Comparison of ENCODE assay signal across 8 cellular contexts in the genomic region with DNA sequence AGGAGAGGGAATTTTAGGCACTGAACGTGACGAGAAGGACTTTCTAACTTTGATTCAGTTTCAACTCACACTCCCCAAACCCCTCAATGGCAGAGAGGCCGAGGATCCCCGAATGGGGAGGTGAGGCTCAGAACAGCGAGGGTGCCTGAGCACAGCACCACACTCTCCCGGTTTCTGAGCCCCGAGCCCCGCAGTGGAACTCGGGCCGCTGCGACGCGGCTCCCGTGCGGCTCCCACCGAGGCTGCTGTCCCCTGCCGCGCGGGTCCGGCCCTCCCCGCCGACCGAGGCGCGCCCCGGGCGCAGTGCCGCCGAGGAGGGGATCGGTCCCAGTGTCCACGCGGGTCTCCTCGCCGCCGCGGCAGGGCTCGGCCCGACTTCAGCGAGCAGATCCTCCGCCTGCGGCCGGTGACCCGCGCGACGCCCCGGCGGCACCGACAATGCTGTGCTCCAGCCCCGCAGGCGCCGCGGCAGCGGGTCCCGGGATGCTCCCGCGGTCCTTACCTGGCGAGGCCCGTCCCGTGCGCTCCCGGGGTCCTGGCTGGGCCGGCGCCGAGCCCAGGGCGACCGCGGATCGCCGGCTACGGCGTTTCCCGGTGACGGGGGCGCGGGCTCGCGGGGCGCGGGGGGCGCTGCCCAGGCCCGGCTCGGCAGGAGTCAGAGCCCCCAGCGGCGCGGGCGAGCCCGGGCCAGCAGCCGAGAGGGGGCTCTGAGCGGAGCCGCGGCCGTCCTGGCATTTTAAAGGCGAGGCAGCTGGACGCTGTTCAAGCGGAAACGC. TPM values are rescaled to one million over a fixed set of nuclear protein-coding genes. Genes with fewer than 3 reads are reported as not detected.
DNase-seq lines count a peak whose midpoint lies in the region; ATAC-seq and TF ChIP-seq lines count a peak whose summit lies in the region.
"Had no signal": no experiment of that assay in that cellular context is flagged by ENCODE, and none has a peak within 500 bp of the region (broad histone marks: within the 10 kb centered on the region; RNA-seq: fewer than 3 reads in every experiment).

A gene (minus strand): TSS at position 709 of the 776 bp plus-strand sequence. CDS start 50,264 bp downstream, outside the sequence.

- no peaks in the 10 kb centered on the region; a peak in 2 of 5 replicates for H3K9me3 Mint-ChIP-seq in H9
- no peaks in the 10 kb centered on the region for H3K9me3 Mint-ChIP-seq in activated naive CD8-positive, alpha-beta T cell treated with anti-CD3 and anti-CD28 coated beads, Interleukin-2, amount 50 U/mL, for 24 hours
- peaks cover 0 to 2% (median 0%) of the 10 kb centered on the region in 6 donors for H3K9me3 Mint-ChIP-seq in immature natural killer cell
- no peaks in the 10 kb centered on the region for H3K9me3 Mint-ChIP-seq in stimulated activated effector memory CD8-positive, alpha-beta T cell treated with anti-CD3 and anti-CD28 coated beads, Interleukin-12 subunit alpha, Interleukin-12 subunit beta, amount 100 ng/mL, for 72 hours

- no peak within 1 kb of the TSS for H3K18ac ChIP-seq in H9 (ENCODE audit: insufficient read length, low read depth, low read length)

- H3K23me2 ChIP-seq in H9 (ENCODE audit: insufficient read length, low read depth, low read length, poor library complexity, severe bottlenecking), result no peaks in the 10 kb centered on the region

- H3K79me2 ChIP-seq in H9 (ENCODE audit: insufficient read depth, low read length), result no peaks in the 10 kb centered on the region
- H3K79me2 ChIP-seq in OCI-LY7 (ENCODE audit: insufficient read depth, low read depth, low read length), result no peaks in the 10 kb centered on the region

- H3K4ac ChIP-seq in H9 (ENCODE audit: low read depth, low read length), result no peak within 1 kb of the TSS

- no peak within 1 kb of the TSS for H4K91ac ChIP-seq in H9 (ENCODE audit: insufficient read length, low read depth, low read length)

- H2BK5ac ChIP-seq in H9 (ENCODE audit: insufficient read length, low read length), result no peak within 1 kb of the TSS

- H4K20me1 ChIP-seq in H9 (ENCODE audit: control insufficient read depth, insufficient read depth, insufficient read length) (no peaks in the 10 kb centered on the region), OCI-LY7 (ENCODE audit: insufficient read depth, low read length) (no peaks in the 10 kb centered on the region)

- H2AFZ ChIP-seq in H9 (ENCODE audit: low read length) (no peak within 1 kb of the TSS), OCI-LY7 (ENCODE audit: low read length) (no peak within 1 kb of the TSS)

- H3K27me3 Mint-ChIP-seq in H9 (ENCODE audit: low read depth) (peaks cover 87% of the 10 kb centered on the region), immature natural killer cell (ENCODE audit: low read depth in 3 of 3) (peaks cover 2 to 42% (median 28%) of the 10 kb centered on the region in 3 donors)
- H3K27me3 Mint-ChIP-seq in activated naive CD8-positive, alpha-beta T cell treated with anti-CD3 and anti-CD28 coated beads, Interleukin-2, amount 50 U/mL, for 24 hours, result peaks cover 73% of the 10 kb centered on the region

- no peak within 1 kb of the TSS for H3K56ac ChIP-seq in H9 (ENCODE audit: insufficient read length, low read depth, low read length)

- H3K27me3 ChIP-seq in H9 (ENCODE audit: insufficient read depth, low read length), result peaks cover 17% of the 10 kb centered on the region; the same call in 1 of the 2 replicates

- intact Hi-C loops in OCI-LY7 (cut with micrococcal nuclease; ENCODE audit: unreplicated experiment), result no loop called here

- no TSS peak for BruUV-seq in OCI-LY7 (replicated peaks; lab: Mats Ljungman, UMichigan)

- no peak within 1 kb of the TSS for H3T11ph ChIP-seq in H9 (ENCODE audit: low read length)

- DNase-seq in H9 (peak; percentile 52), immature natural killer cell (no peak), OCI-LY7 (ENCODE audit: low spot score) (no peak)
- DNase-seq in activated naive CD8-positive, alpha-beta T cell treated with anti-CD3 and anti-CD28 coated beads, Interleukin-2, amount 50 U/mL, for 24 hours, result no peak
- DNase-seq in stimulated activated effector memory CD8-positive, alpha-beta T cell treated with anti-CD3 and anti-CD28 coated beads, Interleukin-12 subunit alpha, Interleukin-12 subunit beta, amount 100 ng/mL, for 72 hours (ENCODE audit: low spot score in 2 of 2), result no peak
- no peak for DNase-seq in activated naive CD4-positive, alpha-beta T cell (lab: John Stamatoyannopoulos, UW)
- DNase-seq: erythroblast had no signal

- TF ChIP-seq CTCF in H9 (conservative IDR thresholded peaks at IDR 0.05) (no peak), OCI-LY7 (conservative IDR thresholded peaks at IDR 0.05; ENCODE audit: low read length) (no peak)

- no peak within 1 kb of the TSS for H4K5ac ChIP-seq in H9 (ENCODE audit: insufficient read length, low read depth, low read length)

- H3K14ac ChIP-seq in H9 (ENCODE audit: insufficient read depth, low read length), result no peak within 1 kb of the TSS

- no peak within 1 kb of the TSS for H3K9ac ChIP-seq in H9 (ENCODE audit: extremely low read depth, insufficient read length, low read length)

- CTCF ChIA-PET in OCI-LY7 (lab: Charles Lee; ENCODE audit: unreplicated experiment), result no interaction called here

- POLR2A ChIA-PET in OCI-LY7 (lab: Charles Lee), result interaction anchor here (0.6 kb wide), 1 partner anchor 465 kb away, joined by 4 read pairs; no protein-coding TSS in a partner anchor

- H3K9me3 ChIP-seq in H9 (ENCODE audit: control insufficient read depth, low read depth, low read length) (no peaks in the 10 kb centered on the region), OCI-LY7 (ENCODE audit: low read length) (no peaks in the 10 kb centered on the region)

- H3K27ac Mint-ChIP-seq in H9 (no peak within 1 kb of the TSS), immature natural killer cell (no peak within 1 kb of the TSS)
- no peak within 1 kb of the TSS for H3K27ac Mint-ChIP-seq in activated naive CD8-positive, alpha-beta T cell treated with anti-CD3 and anti-CD28 coated beads, Interleukin-2, amount 50 U/mL, for 24 hours
- H3K27ac Mint-ChIP-seq in stimulated activated effector memory CD8-positive, alpha-beta T cell treated with anti-CD3 and anti-CD28 coated beads, Interleukin-12 subunit alpha, Interleukin-12 subunit beta, amount 100 ng/mL, for 72 hours, result no peak within 1 kb of the TSS

- H3K23ac ChIP-seq in H9 (ENCODE audit: insufficient read length, low read depth, low read length), result no peak within 1 kb of the TSS

- no CpG with 5 or more reads among the region's 97 CpGs for WGBS in H9 (ENCODE audit: extremely low coverage, insufficient read length, low lambda C conversion rate)

- H4K8ac ChIP-seq in H9 (replicated peaks; ENCODE audit: insufficient read length, low read depth, low read length), result no peak within 1 kb of the TSS

- H3K36me3 Mint-ChIP-seq in H9 (ENCODE audit: insufficient read depth in 1 of 3, low read depth in 3 of 3), result no peaks in the 10 kb centered on the region
- no peaks in the 10 kb centered on the region for H3K36me3 Mint-ChIP-seq in activated naive CD8-positive, alpha-beta T cell treated with anti-CD3 and anti-CD28 coated beads, Interleukin-2, amount 50 U/mL, for 24 hours (ENCODE audit: low read depth)
- no peaks in the 10 kb centered on the region for H3K36me3 Mint-ChIP-seq in immature natural killer cell
- H3K36me3 Mint-ChIP-seq in stimulated activated effector memory CD8-positive, alpha-beta T cell treated with anti-CD3 and anti-CD28 coated beads, Interleukin-12 subunit alpha, Interleukin-12 subunit beta, amount 100 ng/mL, for 72 hours, result no peaks in the 10 kb centered on the region

- H3K4me1 ChIP-seq in H9 (ENCODE audit: insufficient read depth, low read length) (no peaks in the 10 kb centered on the region), OCI-LY7 (ENCODE audit: insufficient read depth, low read length, poor library complexity, severe bottlenecking) (no peaks in the 10 kb centered on the region)

- H2AK5ac ChIP-seq in H9 (ENCODE audit: insufficient read length, low read length), result no peak within 1 kb of the TSS

- H3K36me3 ChIP-seq in OCI-LY7 (ENCODE audit: insufficient read depth, low read length), result no peaks in the 10 kb centered on the region

- peak within 1 kb of the TSS; percentile 56 to 85 for H3K4me3 Mint-ChIP-seq in H9
- H3K4me3 Mint-ChIP-seq in activated naive CD8-positive, alpha-beta T cell treated with anti-CD3 and anti-CD28 coated beads, Interleukin-2, amount 50 U/mL, for 24 hours, result peak within 1 kb of the TSS; percentile 55
- H3K4me3 Mint-ChIP-seq in immature natural killer cell, result peak within 1 kb of the TSS in 4 of 5 donors; percentile 15 to 60 (median 49)
- H3K4me3 Mint-ChIP-seq in stimulated activated effector memory CD8-positive, alpha-beta T cell treated with anti-CD3 and anti-CD28 coated beads, Interleukin-12 subunit alpha, Interleukin-12 subunit beta, amount 100 ng/mL, for 72 hours, result peak within 1 kb of the TSS; percentile 22

- no peak within 1 kb of the TSS for H2BK15ac ChIP-seq in H9 (ENCODE audit: low read depth, low read length)

- no peaks in the 10 kb centered on the region for H3K9me2 ChIP-seq in OCI-LY7 (ENCODE audit: insufficient read depth, low read length)

- ATAC-seq in activated naive CD8-positive, alpha-beta T cell treated with anti-CD3 and anti-CD28 coated beads, Interleukin-2, amount 50 U/mL, for 24 hours, result no peak
- no peak for ATAC-seq in stimulated activated effector memory CD8-positive, alpha-beta T cell treated with anti-CD3 and anti-CD28 coated beads, Interleukin-12 subunit alpha, Interleukin-12 subunit beta, amount 100 ng/mL, for 72 hours
- no peak for ATAC-seq in HG03280 (IDR thresholded peaks at IDR 0.05; ENCODE audit: unreplicated experiment)

- no peak within 1 kb of the TSS for H3K27ac ChIP-seq in H9 (ENCODE audit: insufficient read length, low read depth, low read length)
- no peak within 1 kb of the TSS for H3K27ac ChIP-seq in OCI-LY7 (ENCODE audit: low read depth, low read length, poor library complexity, severe bottlenecking)

- H3K4me3 ChIP-seq in OCI-LY7 (ENCODE audit: low read depth, low read length, poor library complexity, severe bottlenecking), result no peak within 1 kb of the TSS

- H3K4me1 Mint-ChIP-seq in H9 (peaks cover 10 to 17% of the 10 kb centered on the region in 2 experiments; a peak in 3 of 4 replicates), immature natural killer cell (peaks cover 4 to 6% of the 10 kb centered on the region in 2 donors)
- peaks cover 6% of the 10 kb centered on the region for H3K4me1 Mint-ChIP-seq in activated naive CD8-positive, alpha-beta T cell treated with anti-CD3 and anti-CD28 coated beads, Interleukin-2, amount 50 U/mL, for 24 hours
- no peaks in the 10 kb centered on the region for H3K4me1 Mint-ChIP-seq in stimulated activated effector memory CD8-positive, alpha-beta T cell treated with anti-CD3 and anti-CD28 coated beads, Interleukin-12 subunit alpha, Interleukin-12 subunit beta, amount 100 ng/mL, for 72 hours

- peak within 1 kb of the TSS; percentile 32 for H3K4me2 ChIP-seq in H9 (ENCODE audit: insufficient read depth, insufficient read length, low read length)
- H3K4me2 ChIP-seq in OCI-LY7 (ENCODE audit: low read length), result no peak within 1 kb of the TSS

- H2BK120ac ChIP-seq in H9 (ENCODE audit: low read depth, low read length, poor library complexity, severe bottlenecking), result no peak within 1 kb of the TSS

- no peaks in the 10 kb centered on the region for H3K79me1 ChIP-seq in H9 (ENCODE audit: insufficient read depth, low read depth, low read length, poor library complexity, severe bottlenecking)

- H2BK20ac ChIP-seq in H9 (ENCODE audit: low read depth, low read length, poor library complexity, severe bottlenecking), result no peak within 1 kb of the TSS

- no peak within 1 kb of the TSS for H2BK12ac ChIP-seq in H9 (ENCODE audit: insufficient read length, low read depth, low read length)

RNA-seq across cellular contexts. Expression of the gene that starts here (rescaled TPM):
- total RNA-seq in H9 (2021) (not detected in 2 replicates), OCI-LY7 (2022) (not detected in 2 replicates)
- polyA plus RNA-seq in immature natural killer cell, result not detected
- total RNA-seq in OCI-LY7 (2014; rRNA removed; shearing (Covaris generic)), result not detected in 2 replicates

Comparison
In these comparisons a context has a peak if more than half of its experiments do, and no peak if none do; other contexts are left out.
1. Peak in DNase-seq and H3K4me2 ChIP-seq in H9; RNA of the gene not detected or under 1 TPM.